13 cellular contexts compared by ENCODE assay signal in genomic region chr15:83299462-83299861, GRCh38. TPM values are rescaled to one million over a fixed set of nuclear protein-coding genes. Genes with fewer than 3 reads are reported as not detected.
A peak's percentile ranks its signal among the peaks of the same experiment; 100 is the strongest.
DNase-seq lines count a peak whose midpoint lies in the region; ATAC-seq and TF ChIP-seq lines count a peak whose summit lies in the region.
"Had no signal": no experiment of that assay in that cellular context is flagged by ENCODE, and none has a peak within 500 bp of the region (broad histone marks: within the 10 kb centered on the region; RNA-seq: fewer than 3 reads in every experiment).

No MANE protein-coding gene starts in this region.

- H3K18ac ChIP-seq in mesenchymal stem cell (ENCODE audit: low read depth in 1 of 2, low read length in 2 of 2) = no peak overlapping the region

- no peak overlapping the region for H2AK5ac ChIP-seq in mesenchymal stem cell (ENCODE audit: low read length, severe bottlenecking)

- TF ChIP-seq CTCF in HEK293 (tag by site-specific recombination; IDR thresholded peaks at IDR 0.05) = no peak
- TF ChIP-seq CTCF in RWPE1 (conservative IDR thresholded peaks at IDR 0.05; ENCODE audit: low read depth) = no peak

- H3K9ac ChIP-seq in mesenchymal stem cell (ENCODE audit: low read length) = no peak overlapping the region

- H3K4me1 ChIP-seq in HEK293 (ENCODE audit: control insufficient read depth, insufficient read depth, low read length) (no peaks in the 10 kb centered on the region), mesenchymal stem cell (ENCODE audit: control insufficient read depth, insufficient read depth, low read depth, low read length) (no peaks in the 10 kb centered on the region)

- no peaks in the 10 kb centered on the region for H3K27me3 ChIP-seq in mesenchymal stem cell (ENCODE audit: control insufficient read depth in 1 of 2, insufficient read depth in 1 of 2, low read length in 2 of 2)

- H2AFZ ChIP-seq in mesenchymal stem cell (ENCODE audit: low read depth, low read length) = no peak overlapping the region
- H2AFZ ChIP-seq: PC-9 had no signal

- DNase-seq in NCI-H82 (lab: John Stamatoyannopoulos, UW) (peak; percentile 58), NCI-H82 treated with DMSO at 0.1 percent for 48 hours (lab: John Stamatoyannopoulos, UW; ENCODE audit: unreplicated experiment) (no peak), NCI-H69 (lab: John Stamatoyannopoulos, UW) (peak; percentile 3), mesenchymal stem cell (no peak), RWPE1 (ENCODE audit: low spot score) (no peak)
- DNase-seq: C1 segment of cervical spinal cord, IMR-90, Karpas-422, NCI-H1105 treated with DMSO at 0.1 percent for 48 hours, NCI-H1930, PC-9 had no signal

- 89% methylated on average over 3 of the region's 3 CpGs for WGBS in mesenchymal stem cell

- POLR2A ChIA-PET in HEK293 (lab: Yijun Ruan, JAX) = no interaction called here
- POLR2A ChIA-PET in RWPE1 (lab: Yijun Ruan, JAX; ENCODE audit: low non-redundant PET) = no interaction called here

- H2BK5ac ChIP-seq in mesenchymal stem cell (ENCODE audit: low read depth, low read length, poor library complexity, severe bottlenecking) = no peak overlapping the region

- H3K36me3 ChIP-seq in HEK293 (ENCODE audit: control insufficient read depth in 2 of 2, insufficient read depth in 1 of 2, low read length in 2 of 2) (no peaks in the 10 kb centered on the region), mesenchymal stem cell (ENCODE audit: control insufficient read depth in 1 of 2, insufficient read depth in 2 of 2, low read depth in 1 of 2, low read length in 2 of 2) (no peaks in the 10 kb centered on the region)

- H3K27ac ChIP-seq in HEK293 (ENCODE audit: extremely low read depth, low read depth, low read length) = no peak overlapping the region
- H3K27ac ChIP-seq in mesenchymal stem cell (ENCODE audit: low read length, poor library complexity, severe bottlenecking) = no peak overlapping the region
- no peak overlapping the region for H3K27ac ChIP-seq in RWPE1
- H3K27ac ChIP-seq: PC-9 had no signal

- H3K4ac ChIP-seq in mesenchymal stem cell (ENCODE audit: low read depth in 1 of 2, low read length in 2 of 2) = no peak overlapping the region

- H3K14ac ChIP-seq in mesenchymal stem cell (ENCODE audit: low read length in 2 of 2) = no peak overlapping the region

- CTCF ChIA-PET in HEK293 (lab: Yijun Ruan, JAX) = interaction anchor here (0.5 to 1.4 kb wide), 2 partner anchors 51 to 177 kb away, joined by 7 read pairs; no protein-coding TSS in a partner anchor
- CTCF ChIA-PET in RWPE1 (lab: Yijun Ruan, JAX) = no interaction called here

- H4K91ac ChIP-seq in mesenchymal stem cell (ENCODE audit: low read length) = no peak overlapping the region

- ATAC-seq in GM21529 (IDR thresholded peaks at IDR 0.05; ENCODE audit: unreplicated experiment) = no peak

- H2BK120ac ChIP-seq in mesenchymal stem cell (ENCODE audit: low read depth, low read length) = no peak overlapping the region

- no peaks in the 10 kb centered on the region for H3K9me3 ChIP-seq in HEK293 (ENCODE audit: control insufficient read depth, insufficient read depth, low read depth, low read length)
- H3K9me3 ChIP-seq in mesenchymal stem cell (ENCODE audit: control insufficient read depth, low read length) = no peaks in the 10 kb centered on the region

- peak overlapping the region; percentile 48 for H2BK15ac ChIP-seq in mesenchymal stem cell (ENCODE audit: low read depth, poor library complexity, severe bottlenecking)

- no peaks in the 10 kb centered on the region for H3K79me1 ChIP-seq in mesenchymal stem cell (replicated peaks; ENCODE audit: low read length, poor library complexity, severe bottlenecking)

- no peak overlapping the region for H4K8ac ChIP-seq in mesenchymal stem cell (ENCODE audit: low read length)

- no peak overlapping the region for H3K23ac ChIP-seq in mesenchymal stem cell (ENCODE audit: low read length in 2 of 2)

- H2BK12ac ChIP-seq in mesenchymal stem cell (ENCODE audit: low read length in 2 of 2) = no peak overlapping the region

- no peak overlapping the region for H3K4me2 ChIP-seq in mesenchymal stem cell (ENCODE audit: low read length, poor library complexity, severe bottlenecking)
- H3K4me2 ChIP-seq: PC-9 had no signal

- H3K4me3 ChIP-seq in HEK293 (ENCODE audit: low read depth, low read length) (no peak overlapping the region), mesenchymal stem cell (ENCODE audit: insufficient read depth in 1 of 2, low read depth in 1 of 2, low read length in 2 of 2) (no peak overlapping the region)
- H3K4me3 ChIP-seq: PC-9 had no signal

TF ChIP-seq in HEK293, 187 proteins besides CTCF, POLR2A, EP300 and RAD21:
- TF ChIP-seq ZNF175 (tag by site-specific recombination; IDR thresholded peaks at IDR 0.05) (no peak), SCRT2 (tag by site-specific recombination; IDR thresholded peaks at IDR 0.05) (peak; percentile 85), PRDM1 (tag by site-specific recombination; IDR thresholded peaks at IDR 0.05) (peak; percentile 71), ZNF791 (tag by site-specific recombination; IDR thresholded peaks at IDR 0.05) (no peak), KLF7 (tag by site-specific recombination; IDR thresholded peaks at IDR 0.05; ENCODE audit: borderline replicate concordance) (no peak)

RNA-seq across cellular contexts. Expression of gene BNC1, which starts 15.0 kb away (rescaled TPM):
- polyA plus RNA-seq in mesenchymal stem cell (2013, experiment 1 of 2) = 2.7 TPM
- polyA plus RNA-seq in mesenchymal stem cell (2013, experiment 2 of 2) = 2.7 TPM

Comparison
In these comparisons a context has a peak if more than half of its experiments do, and no peak if none do; other contexts are left out.
1. DNase-seq: peak in NCI-H82 (single experiment) and NCI-H69 (single experiment); none in NCI-H82 treated with DMSO at 0.1 percent for 48 hours (single experiment), mesenchymal stem cell (single experiment) and RWPE1 (single experiment).